10 cellular contexts compared by ENCODE assay signal in the genomic region with DNA sequence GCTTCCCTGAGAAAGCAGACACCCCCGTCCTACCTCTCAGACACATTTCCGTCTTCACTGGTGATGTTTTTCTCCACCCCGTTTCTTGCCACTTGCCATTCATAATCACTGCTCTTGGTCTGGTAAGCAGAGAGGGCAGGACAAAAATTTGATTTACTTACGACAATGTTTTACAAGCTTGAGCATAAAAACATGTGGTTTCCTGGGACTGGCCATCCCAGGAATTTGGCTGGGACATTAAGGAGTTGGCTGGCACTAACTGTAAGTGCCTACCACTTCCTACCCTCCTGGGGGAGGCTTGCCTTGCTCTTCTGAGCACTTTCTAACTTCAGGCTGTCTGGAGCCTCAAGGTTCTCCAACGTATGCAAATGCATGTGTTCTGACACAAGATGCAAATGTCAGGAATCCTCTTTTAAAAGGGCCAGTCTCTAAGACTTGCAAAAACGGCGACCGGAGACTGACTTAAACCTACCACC. TPM values are rescaled to one million over a fixed set of nuclear protein-coding genes. Genes with fewer than 3 reads are reported as not detected.
DNase-seq lines count a peak whose midpoint lies in the region; ATAC-seq and TF ChIP-seq lines count a peak whose summit lies in the region.
"Had no signal": no experiment of that assay in that cellular context is flagged by ENCODE, and none has a peak within 500 bp of the region (broad histone marks: within the 10 kb centered on the region; RNA-seq: fewer than 3 reads in every experiment).

No MANE protein-coding gene starts in this region.

- intact Hi-C loops in stomach (cut with DNase I; ENCODE audit: low total_unique reads): no loop called here

- H3K9me3 Mint-ChIP-seq in activated naive CD4-positive, alpha-beta T cell treated with anti-CD3 and anti-CD28 coated beads, Interleukin-2, amount 50 U/mL, for 24 hours: no peaks in the 10 kb centered on the region
- no peaks in the 10 kb centered on the region for H3K9me3 Mint-ChIP-seq in chondrocyte (ENCODE audit: low read depth)

- 30 to 44% (median 35%) methylated on average over 8 of the region's 8 CpGs for WGBS in stomach, 5 donors

- H3K27me3 Mint-ChIP-seq in activated naive CD4-positive, alpha-beta T cell treated with anti-CD3 and anti-CD28 coated beads, Interleukin-2, amount 50 U/mL, for 24 hours: peaks cover 1% of the 10 kb centered on the region
- no peaks in the 10 kb centered on the region for H3K27me3 Mint-ChIP-seq in chondrocyte (ENCODE audit: low read depth)

- no peak for TF ChIP-seq POLR2A in stomach (IDR thresholded peaks at IDR 0.05)

- peaks cover 0 to 10% (median 4%) of the 10 kb centered on the region in 4 donors for H3K4me1 ChIP-seq in stomach
- H3K4me1 ChIP-seq: BE2C had no signal

- peak; percentile 38 for ATAC-seq in HG03135 (IDR thresholded peaks at IDR 0.05; ENCODE audit: unreplicated experiment)

- TF ChIP-seq EP300 in stomach (IDR thresholded peaks at IDR 0.05): no peak

- no peak overlapping the region for H3K27ac ChIP-seq in stomach

- H3K27ac Mint-ChIP-seq in activated naive CD4-positive, alpha-beta T cell treated with anti-CD3 and anti-CD28 coated beads, Interleukin-2, amount 50 U/mL, for 24 hours: peak overlapping the region; percentile 89
- peak overlapping the region; percentile 3 for H3K27ac Mint-ChIP-seq in chondrocyte (ENCODE audit: unreplicated experiment)

- H3K4me3 Mint-ChIP-seq in activated naive CD4-positive, alpha-beta T cell treated with anti-CD3 and anti-CD28 coated beads, Interleukin-2, amount 50 U/mL, for 24 hours: peak overlapping the region; percentile 79
- no peak overlapping the region for H3K4me3 Mint-ChIP-seq in chondrocyte (ENCODE audit: unreplicated experiment)

- no peaks in the 10 kb centered on the region for H3K36me3 Mint-ChIP-seq in activated naive CD4-positive, alpha-beta T cell treated with anti-CD3 and anti-CD28 coated beads, Interleukin-2, amount 50 U/mL, for 24 hours
- no peaks in the 10 kb centered on the region for H3K36me3 Mint-ChIP-seq in chondrocyte (ENCODE audit: low read depth)

- peaks cover 40% of the 10 kb centered on the region for H3K4me1 Mint-ChIP-seq in activated naive CD4-positive, alpha-beta T cell treated with anti-CD3 and anti-CD28 coated beads, Interleukin-2, amount 50 U/mL, for 24 hours
- H3K4me1 Mint-ChIP-seq in chondrocyte (ENCODE audit: low read depth): peaks cover 10% of the 10 kb centered on the region

- no peak for DNase-seq in activated naive CD4-positive, alpha-beta T cell treated with Interleukin-2 at 50 U/mL for 16 hours
- no peak for DNase-seq in chondrocyte (ENCODE audit: low spot score)
- DNase-seq in stomach: peak; percentile 15
- DNase-seq in anterior cingulate cortex (lab: John Stamatoyannopoulos, UW): no peak
- no peak for DNase-seq in GM10266 (ENCODE audit: extremely low spot score)
- no peak for DNase-seq in DMS 273 treated with DMSO at 0.1 percent for 48 hours (lab: John Stamatoyannopoulos, UW)
- DNase-seq: BE2C, NCI-H524 had no signal

- H3K27me3 ChIP-seq in stomach: peaks cover 0 to 12% (median 0%) of the 10 kb centered on the region in 3 donors
- H3K27me3 ChIP-seq: BE2C had no signal

- no peaks in the 10 kb centered on the region for H3K9me3 ChIP-seq in stomach
- H3K9me3 ChIP-seq: BE2C had no signal

- no peak for TF ChIP-seq CTCF in chondrocyte (IDR thresholded peaks at IDR 0.05)
- no peak for TF ChIP-seq CTCF in stomach (IDR thresholded peaks at IDR 0.05)
- TF ChIP-seq CTCF in GM10266 (IDR thresholded peaks at IDR 0.05; ENCODE audit: control insufficient read depth, insufficient read depth, low read depth, missing control alignments): no peak

- no peaks in the 10 kb centered on the region for H3K36me3 ChIP-seq in stomach
- H3K36me3 ChIP-seq: BE2C had no signal

- peak overlapping the region in 1 of 4 donors; percentile 25 for H3K4me3 ChIP-seq in stomach

RNA-seq across cellular contexts. Expression of a gene that starts 24.2 kb away (rescaled TPM):
- total RNA-seq in chondrocyte (21.1 to 21.5 TPM (median 21.2 TPM) in 3 replicates), stomach (10 to 100 TPM; 14.6 to 27.2 (median 18.7) TPM)
- polyA plus RNA-seq in stomach: 1 to 10 TPM; 5.7 to 7.4 (median 7.2) TPM
